In genomic region chr4:174273960-174274359, GRCh38 we compare ENCODE assay signal across 26 cellular contexts.
"Had no signal": no experiment of that assay in that cellular context is flagged by ENCODE, and none has a peak within 500 bp of the region (broad histone marks: within the 10 kb centered on the region; RNA-seq: fewer than 3 reads in every experiment).

No MANE protein-coding gene starts in this region.

- H3K36me3 Mint-ChIP-seq: natural killer cell, neural progenitor cell had no signal

- H3K4me3 ChIP-seq: breast epithelium, esophagus muscularis mucosa, left lung, lower lobe of right lung, neural progenitor cell, spleen, testis, transverse colon had no signal

- H3K4me3 Mint-ChIP-seq: activated T-cell treated with anti-CD3 and anti-CD28 coated beads, Interleukin-2, amount 50 U/mL, for 72 hours; central memory CD8-positive, alpha-beta T cell; natural killer cell; neural progenitor cell had no signal

- H3K27me3 Mint-ChIP-seq: central memory CD8-positive, alpha-beta T cell had no signal

- H3K27ac ChIP-seq: breast epithelium, esophagus muscularis mucosa, left lung, lower lobe of right lung, neural progenitor cell, parathyroid adenoma, spleen, testis, transverse colon, VCaP had no signal

- H2AFZ ChIP-seq: neural progenitor cell, parathyroid adenoma had no signal

- H3K4me1 ChIP-seq: breast epithelium, lower lobe of right lung, neural progenitor cell, parathyroid adenoma, testis had no signal

- H3K36me3 ChIP-seq: breast epithelium, esophagus muscularis mucosa, left lung, lower lobe of right lung, neural progenitor cell, transverse colon had no signal

- H3K27me3 ChIP-seq: breast epithelium, esophagus muscularis mucosa, left lung, neural progenitor cell, spleen, testis, transverse colon had no signal

- H3K9ac ChIP-seq: neural progenitor cell, parathyroid adenoma had no signal

- H3K9me3 Mint-ChIP-seq: central memory CD8-positive, alpha-beta T cell; natural killer cell; neural progenitor cell had no signal

- DNase-seq: activated CD4-positive, alpha-beta T cell treated with anti-CD3 and anti-CD28 coated beads for 4 hours; activated CD4-positive, alpha-beta T cell treated with anti-CD3 and anti-CD28 coated beads, Interleukin-2, amount 50 U/mL, for 4 hours; activated naive CD4-positive, alpha-beta T cell; activated T-cell treated with anti-CD3 and anti-CD28 coated beads for 4 hours; activated T-cell treated with anti-CD3 and anti-CD28 coated beads, Interleukin-2, amount 50 U/mL, for 72 hours; dermis blood vessel endothelial cell; effector CD4-positive, alpha-beta T cell; foreskin melanocyte; left lung; lower lobe of right lung; mesenchymal stem cell; natural killer cell; occipital lobe; right cardiac atrium; spleen; stimulated activated naive CD8-positive, alpha-beta T cell treated with anti-CD3 and anti-CD28 coated beads, Interleukin-15, Interleukin-2, amounts not matched to agents 100 U/mL and 50 U/mL, for 24 hours; T-helper 9 cell; testis; transverse colon had no signal

- H3K4me2 ChIP-seq: neural progenitor cell had no signal

- H3K9me3 ChIP-seq: breast epithelium, esophagus muscularis mucosa, left lung, lower lobe of right lung, spleen, testis, transverse colon had no signal

- H3K4me1 Mint-ChIP-seq: neural progenitor cell had no signal

- H3K27ac Mint-ChIP-seq: activated naive CD4-positive, alpha-beta T cell treated with anti-CD3 and anti-CD28 coated beads, Interleukin-2, amount 50 U/mL, for 72 hours; activated T-cell treated with anti-CD3 and anti-CD28 coated beads, Interleukin-2, amount 50 U/mL, for 72 hours; natural killer cell; neural progenitor cell had no signal
